Comparison of ENCODE assay signal across 8 cellular contexts in genomic region chr10:27156566-27156965, GRCh38. TPM values are rescaled to one million over a fixed set of nuclear protein-coding genes. Genes with fewer than 3 reads are reported as not detected.
DNase-seq lines count a peak whose midpoint lies in the region; ATAC-seq and TF ChIP-seq lines count a peak whose summit lies in the region.
"Not testable (repeated sequence)": the region's sequence is repeated elsewhere in the genome, so short reads cannot be mapped to it uniquely, and the experiment has no call there.

No MANE protein-coding gene starts in this region.

- BruUV-seq in Panc1 (replicated peaks; lab: Mats Ljungman, UMichigan) = not testable (repeated sequence)

- peak overlapping the region; percentile 86 for H3K27ac ChIP-seq in Panc1 (ENCODE audit: low read length)
- H3K27ac ChIP-seq in left ventricle myocardium inferior (replicated peaks) = not testable (repeated sequence)

- CTCF ChIA-PET in Panc1 (lab: Charles Lee) = not testable (repeated sequence)

- TF ChIP-seq CTCF in AG10803 (conservative IDR thresholded peaks at IDR 0.05; ENCODE audit: low read length); Panc1 (IDR thresholded peaks at IDR 0.05); left ventricle myocardium inferior (IDR thresholded peaks at IDR 0.05; ENCODE audit: borderline replicate concordance): not testable (repeated sequence)

- H3K36me3 ChIP-seq in HAP-1 (replicated peaks) (peaks cover 37% of the 10 kb centered on the region), Panc1 (ENCODE audit: control insufficient read depth, insufficient read depth, low read length) (peaks cover 19% of the 10 kb centered on the region), left ventricle myocardium inferior (peaks cover 34% of the 10 kb centered on the region)

- H3K4me1 Mint-ChIP-seq in activated T-cell treated with anti-CD3 and anti-CD28 coated beads, Interleukin-2, amount 50 U/mL, for 72 hours (ENCODE audit: low read depth) = peaks cover 36% of the 10 kb centered on the region
- H3K4me1 Mint-ChIP-seq in dendritic cell treated with granulocyte-macrophage colony-stimulating factor and Interleukin-4, amounts not matched to agents 40 ng/mL and 50 ng/mL, for 4 days (ENCODE audit: low read depth) = peaks cover 38% of the 10 kb centered on the region
- peaks cover 32 to 43% (median 41%) of the 10 kb centered on the region in 3 donors for H3K4me1 Mint-ChIP-seq in naive B cell
- peaks cover 21 to 43% of the 10 kb centered on the region in 2 donors for H3K4me1 Mint-ChIP-seq in stimulated activated naive B cell treated with anti-CD40 and anti-IgM and Interleukin-4, amounts not matched to agents 10 μg/mL and 1 μg/mL and 100 μg/mL, for 72 hours

- H3K9me3 Mint-ChIP-seq in activated T-cell treated with anti-CD3 and anti-CD28 coated beads, Interleukin-2, amount 50 U/mL, for 72 hours; dendritic cell treated with granulocyte-macrophage colony-stimulating factor and Interleukin-4, amounts not matched to agents 40 ng/mL and 50 ng/mL, for 4 days; naive B cell; stimulated activated naive B cell treated with anti-CD40 and anti-IgM and Interleukin-4, amounts not matched to agents 10 μg/mL and 1 μg/mL and 100 μg/mL, for 72 hours: not testable (repeated sequence)

- not testable (repeated sequence) for H3K9me3 ChIP-seq in HAP-1; Panc1 (ENCODE audit: control insufficient read depth, insufficient read depth, low read depth, low read length); left ventricle myocardium inferior (replicated peaks)

- H3K4me1 ChIP-seq in HAP-1 (peaks cover 12% of the 10 kb centered on the region), Panc1 (ENCODE audit: control insufficient read depth, insufficient read depth, low read length) (peaks cover 11% of the 10 kb centered on the region), left ventricle myocardium inferior (peaks cover 51% of the 10 kb centered on the region)

- peaks cover 25 to 56% of the 10 kb centered on the region in 2 donors for H3K36me3 Mint-ChIP-seq in activated T-cell treated with anti-CD3 and anti-CD28 coated beads, Interleukin-2, amount 50 U/mL, for 72 hours (ENCODE audit: insufficient read depth in 2 of 2)
- peaks cover 74% of the 10 kb centered on the region for H3K36me3 Mint-ChIP-seq in dendritic cell treated with granulocyte-macrophage colony-stimulating factor and Interleukin-4, amounts not matched to agents 40 ng/mL and 50 ng/mL, for 4 days (ENCODE audit: low read depth)
- H3K36me3 Mint-ChIP-seq in naive B cell = peaks cover 8 to 14% of the 10 kb centered on the region in 2 donors
- peaks cover 32 to 37% of the 10 kb centered on the region in 2 donors for H3K36me3 Mint-ChIP-seq in stimulated activated naive B cell treated with anti-CD40 and anti-IgM and Interleukin-4, amounts not matched to agents 10 μg/mL and 1 μg/mL and 100 μg/mL, for 72 hours

- in situ Hi-C loops in HAP-1 (cut with MboI; ENCODE audit: low sequenced_read_pairs); Panc1 (cut with HindIII; ENCODE audit: low pct_unique_long_range_greater_than_20kb, low sequenced_read_pairs): not testable (repeated sequence)

- H3K27ac Mint-ChIP-seq in activated T-cell treated with anti-CD3 and anti-CD28 coated beads, Interleukin-2, amount 50 U/mL, for 72 hours = peak overlapping the region; percentile 100
- peak overlapping the region; percentile 95 for H3K27ac Mint-ChIP-seq in dendritic cell treated with granulocyte-macrophage colony-stimulating factor and Interleukin-4, amounts not matched to agents 40 ng/mL and 50 ng/mL, for 4 days
- H3K27ac Mint-ChIP-seq in naive B cell = peak overlapping the region in 4 of 6 donors; percentile 97 to 100 (median 100)
- peak overlapping the region; percentile 90 for H3K27ac Mint-ChIP-seq in stimulated activated naive B cell treated with anti-CD40 and anti-IgM and Interleukin-4, amounts not matched to agents 10 μg/mL and 1 μg/mL and 100 μg/mL, for 72 hours

- POLR2A ChIA-PET in Panc1 (lab: Charles Lee) = not testable (repeated sequence)

- not testable (repeated sequence) for DNase-seq in AG10803 (ENCODE audit: low read depth); HAP-1 (ENCODE audit: low spot score in 2 of 2); Panc1 (ENCODE audit: low read depth, low spot score); activated T-cell treated with anti-CD3 and anti-CD28 coated beads, Interleukin-2, amount 50 U/mL, for 72 hours; left ventricle myocardium inferior; naive B cell; stimulated activated naive B cell treated with anti-CD40 and anti-IgM and Interleukin-4, amounts not matched to agents 10 μg/mL and 1 μg/mL and 100 μg/mL, for 72 hours

- not testable (repeated sequence) for H3K27me3 ChIP-seq in HAP-1 (ENCODE audit: low read depth); Panc1 (ENCODE audit: control insufficient read depth, insufficient read depth, low read length); left ventricle myocardium inferior (ENCODE audit: low read depth)

- H3K4me3 ChIP-seq in AG10803 (ENCODE audit: low read length) (peak overlapping the region; percentile 88), HAP-1 (peak overlapping the region; percentile 93), Panc1 (ENCODE audit: low read depth in 2 of 2, low read length in 2 of 2) (peak overlapping the region; percentile 94 to 95), left ventricle myocardium inferior (peak overlapping the region; percentile 94)

- intact Hi-C loops in Panc1 (cut with micrococcal nuclease; ENCODE audit: unreplicated experiment); dendritic cell treated with granulocyte-macrophage colony-stimulating factor and Interleukin-4, amounts not matched to agents 40 ng/mL and 50 ng/mL, for 4 days (cut with micrococcal nuclease); left ventricle myocardium inferior (cut with micrococcal nuclease): not testable (repeated sequence)

- peak overlapping the region; percentile 95 to 98 for H3K4me3 Mint-ChIP-seq in activated T-cell treated with anti-CD3 and anti-CD28 coated beads, Interleukin-2, amount 50 U/mL, for 72 hours
- H3K4me3 Mint-ChIP-seq in dendritic cell treated with granulocyte-macrophage colony-stimulating factor and Interleukin-4, amounts not matched to agents 40 ng/mL and 50 ng/mL, for 4 days = peak overlapping the region; percentile 89
- H3K4me3 Mint-ChIP-seq in naive B cell = peak overlapping the region in 7 of 8 donors; percentile 80 to 100 (median 99)
- H3K4me3 Mint-ChIP-seq in stimulated activated naive B cell treated with anti-CD40 and anti-IgM and Interleukin-4, amounts not matched to agents 10 μg/mL and 1 μg/mL and 100 μg/mL, for 72 hours = peak overlapping the region; percentile 97 to 98

- H3K27me3 Mint-ChIP-seq in activated T-cell treated with anti-CD3 and anti-CD28 coated beads, Interleukin-2, amount 50 U/mL, for 72 hours (ENCODE audit: low read depth); dendritic cell treated with granulocyte-macrophage colony-stimulating factor and Interleukin-4, amounts not matched to agents 40 ng/mL and 50 ng/mL, for 4 days; naive B cell; stimulated activated naive B cell treated with anti-CD40 and anti-IgM and Interleukin-4, amounts not matched to agents 10 μg/mL and 1 μg/mL and 100 μg/mL, for 72 hours: not testable (repeated sequence)

- not testable (repeated sequence) for ATAC-seq in Panc1; activated T-cell treated with anti-CD3 and anti-CD28 coated beads, Interleukin-2, amount 50 U/mL, for 72 hours (replicated peaks in 1 of 2); naive B cell (ENCODE audit: low read depth in 2 of 2); stimulated activated naive B cell treated with anti-CD40 and anti-IgM and Interleukin-4, amounts not matched to agents 10 μg/mL and 1 μg/mL and 100 μg/mL, for 72 hours (replicated peaks)

RNA-seq across cellular contexts. Expression of gene MASTL, which starts 1.4 kb away (rescaled TPM):
- total RNA-seq in Panc1 (2021; ENCODE audit: unreplicated experiment) = 12.3 TPM
- polyA plus RNA-seq in Panc1 (2012; ENCODE audit: insufficient read length) = 4.1 TPM
- total RNA-seq in activated T-cell treated with anti-CD3 and anti-CD28 coated beads, Interleukin-2, amount 50 U/mL, for 72 hours = 10 to 100 TPM; 32.6 to 36.0 TPM
- 1.9 TPM for total RNA-seq in left ventricle myocardium inferior
- polyA plus RNA-seq in naive B cell (ENCODE audit: low read depth in 6 of 6) = 1 to 10 TPM in 5 of 6 donors, not detected in 1; 2.1 to 5.3 (median 4.5) TPM

RNA-seq across cellular contexts. Expression of gene YME1L1, which starts 2.4 kb away (rescaled TPM):
- total RNA-seq in Panc1 (2021; ENCODE audit: unreplicated experiment) (87.9 TPM), left ventricle myocardium inferior (88.3 TPM)
- 50.8 TPM for polyA plus RNA-seq in Panc1 (2012; ENCODE audit: insufficient read length)
- total RNA-seq in activated T-cell treated with anti-CD3 and anti-CD28 coated beads, Interleukin-2, amount 50 U/mL, for 72 hours = 100 to 1,000 TPM; 129 to 143 TPM
- polyA plus RNA-seq in naive B cell (ENCODE audit: low read depth in 6 of 6) = 100 to 1,000 TPM in 3 of 6 donors, 10 to 100 TPM in 3; 96.1 to 123 (median 103) TPM

RNA-seq across cellular contexts. Expression of gene ANKRD26, which starts 56.3 kb away (rescaled TPM):
- total RNA-seq in Panc1 (2021; ENCODE audit: unreplicated experiment) (6.9 TPM), left ventricle myocardium inferior (14.0 TPM)
- polyA plus RNA-seq in Panc1 (2012; ENCODE audit: insufficient read length) = 3.5 TPM
- total RNA-seq in activated T-cell treated with anti-CD3 and anti-CD28 coated beads, Interleukin-2, amount 50 U/mL, for 72 hours = 10 to 100 TPM in 1 of 2 donors, 1 to 10 TPM in 1; 8.2 to 10.6 TPM
- polyA plus RNA-seq in naive B cell (ENCODE audit: low read depth in 6 of 6) = 1 to 10 TPM in 5 of 6 donors, under 1 TPM in 1; 0.68 to 3.9 (median 1.6) TPM
